ENCODE assay signal across 8 cellular contexts in the genomic region with DNA sequence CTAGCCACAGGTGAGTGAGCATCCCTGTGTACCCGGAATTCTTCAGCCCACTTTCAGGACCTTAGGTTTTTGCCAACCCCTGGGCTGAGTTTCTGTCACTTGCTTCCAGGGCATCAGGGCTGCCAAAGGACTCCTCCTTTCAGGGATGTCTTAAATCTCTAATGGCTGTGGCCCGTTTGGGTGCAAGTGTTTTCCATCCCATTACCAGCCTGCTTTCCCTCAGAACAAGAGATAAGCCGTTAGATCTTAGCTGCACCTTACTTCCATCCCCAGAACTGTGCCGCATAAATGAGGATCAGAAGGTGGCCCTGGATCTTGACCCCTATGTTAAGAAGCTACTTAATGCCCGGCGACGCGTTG. TPM values are rescaled to one million over a fixed set of nuclear protein-coding genes. Genes with fewer than 3 reads are reported as not detected.
DNase-seq lines count a peak whose midpoint lies in the region; ATAC-seq and TF ChIP-seq lines count a peak whose summit lies in the region.

No MANE protein-coding gene starts in this region.

- H3K4me1 Mint-ChIP-seq in Calu3 (ENCODE audit: low read depth, unreplicated experiment), result peaks cover 8% of the 10 kb centered on the region

- peaks cover 21% of the 10 kb centered on the region for H3F3A ChIP-seq in PC-3 (ENCODE audit: low read length, unreplicated experiment)

- H3K4me3 ChIP-seq in PC-3 (ENCODE audit: low read length) (peak overlapping the region; percentile 89), epithelial cell of esophagus (ENCODE audit: low read length) (peak overlapping the region; percentile 79), osteoblast (ENCODE audit: insufficient read depth, low read length) (peak overlapping the region; percentile 80)

- ATAC-seq in PC-3 (peak; percentile 12), GM21447 (IDR thresholded peaks at IDR 0.05; ENCODE audit: unreplicated experiment) (no peak), HG03025 (IDR thresholded peaks at IDR 0.05; ENCODE audit: low FRiP score, unreplicated experiment) (no peak)

- POLR2A ChIA-PET in PC-3 (lab: Charles Lee; ENCODE audit: unreplicated experiment), result interaction anchor here (0.6 to 0.7 kb wide), 3 partner anchors 46 to 332 kb away, joined by 3 to 8 read pairs (median 4); partner anchors contain the start of genes INTS3 and S100A16

- H3K27me3 ChIP-seq in PC-3 (ENCODE audit: low read length) (no peaks in the 10 kb centered on the region), osteoblast (ENCODE audit: insufficient read depth, low read length) (no peaks in the 10 kb centered on the region)

- peak overlapping the region; percentile 90 for H3K9ac ChIP-seq in PC-3 (ENCODE audit: low read length)

- DNase-seq in Calu3 (no peak), PC-3 (no peak), epithelial cell of esophagus (ENCODE audit: low read depth) (no peak), osteoblast (ENCODE audit: insufficient read length, low spot score, missing footprints) (no peak), SIG-M5 (lab: John Stamatoyannopoulos, UW) (no peak), NCI-H2107 (lab: John Stamatoyannopoulos, UW) (no peak)

- TSS peak; percentile 73 for BruUV-seq in Calu3 (replicated peaks; lab: Mats Ljungman, UMichigan)
- no TSS peak for BruUV-seq in PC-3 (replicated peaks; lab: Mats Ljungman, UMichigan)

- H3K4me2 ChIP-seq in PC-3 (ENCODE audit: low read length) (peak overlapping the region; percentile 96), osteoblast (ENCODE audit: insufficient read depth, low read length) (peak overlapping the region; percentile 96)

- H3K9me3 Mint-ChIP-seq in Calu3 (ENCODE audit: low read depth, unreplicated experiment), result no peaks in the 10 kb centered on the region

- peaks cover 51% of the 10 kb centered on the region for H3K36me3 Mint-ChIP-seq in Calu3 (ENCODE audit: insufficient read depth, unreplicated experiment)

- no peaks in the 10 kb centered on the region for H3K27me3 Mint-ChIP-seq in Calu3 (ENCODE audit: unreplicated experiment)

- H3K9me2 ChIP-seq in PC-3 (replicated peaks; ENCODE audit: low read length), result no peaks in the 10 kb centered on the region

- H3K4me1 ChIP-seq in PC-3 (ENCODE audit: insufficient read depth, low read length) (peaks cover 14% of the 10 kb centered on the region; the same call in 1 of the 2 replicates), osteoblast (ENCODE audit: insufficient read depth, low read length) (peaks cover 18% of the 10 kb centered on the region)

- peak overlapping the region; percentile 96 for H3K4me3 Mint-ChIP-seq in Calu3 (ENCODE audit: low read depth, unreplicated experiment)

- CTCF ChIA-PET in Calu3 (lab: Charles Lee) (interaction anchor here (0.5 to 1.0 kb wide), 5 partner anchors 21 to 119 kb away, joined by 3 to 5 read pairs (median 4); partner anchors contain the start of genes S100A13 and S100A16), PC-3 (lab: Charles Lee) (interaction anchor here (0.7 kb wide), 1 partner anchor 32 kb away, joined by 4 read pairs; the partner anchor contains the start of gene S100A13)

- no peak overlapping the region for H3K27ac ChIP-seq in PC-3 (ENCODE audit: low read length)
- H3K27ac ChIP-seq in osteoblast (ENCODE audit: low read depth, low read length), result peak overlapping the region; percentile 69

- H3K9me3 ChIP-seq in PC-3 (ENCODE audit: low read length), result no peaks in the 10 kb centered on the region
- no peaks in the 10 kb centered on the region for H3K9me3 ChIP-seq in osteoblast (ENCODE audit: low read depth, low read length)

- H3K79me2 ChIP-seq in PC-3 (ENCODE audit: low read length) (peaks cover 13% of the 10 kb centered on the region), osteoblast (ENCODE audit: insufficient read depth, low read length) (peaks cover 18% of the 10 kb centered on the region)

- H2AFZ ChIP-seq in PC-3 (ENCODE audit: low read length) (peak overlapping the region; percentile 91), osteoblast (ENCODE audit: low read length) (peak overlapping the region; percentile 84)

- intact Hi-C loops in Calu3 (cut with micrococcal nuclease; ENCODE audit: unreplicated experiment) (no loop called here), PC-3 (cut with micrococcal nuclease) (loop anchor here (2.0 kb wide), 1 partner anchor 24 kb away; the partner anchor contains the start of gene CHTOP)

- H3K27ac Mint-ChIP-seq in Calu3 (ENCODE audit: unreplicated experiment), result peak overlapping the region; percentile 76

- TF ChIP-seq CTCF in Calu3 (IDR thresholded peaks at IDR 0.05; ENCODE audit: unreplicated experiment) (no peak), PC-3 (conservative IDR thresholded peaks at IDR 0.05; ENCODE audit: low read depth, low read length) (no peak), epithelial cell of esophagus (IDR thresholded peaks at IDR 0.05; ENCODE audit: insufficient read depth, low read depth, low read length, missing control alignments) (no peak), osteoblast (IDR thresholded peaks at IDR 0.05; ENCODE audit: extremely low read depth, low read depth, low read length) (no peak)

- H4K20me1 ChIP-seq in PC-3 (ENCODE audit: low read length) (no peaks in the 10 kb centered on the region), osteoblast (ENCODE audit: insufficient read depth, low read length) (peaks cover 3% of the 10 kb centered on the region)

- H3K36me3 ChIP-seq in PC-3 (ENCODE audit: low read depth, low read length) (peaks cover 34% of the 10 kb centered on the region), osteoblast (ENCODE audit: insufficient read depth, low read length) (peaks cover 36% of the 10 kb centered on the region)

RNA-seq across cellular contexts. Expression of gene SNAPIN, which starts 0.7 kb away (rescaled TPM):
- total RNA-seq in Calu3 (2022) (45.0 and 46.8 TPM in 2 replicates), PC-3 (2014; rRNA removed) (46.4 and 82.0 TPM in 2 replicates), osteoblast (53.6 TPM in 2 replicates)

RNA-seq across cellular contexts. Expression of gene ILF2, which starts 11.6 kb away (rescaled TPM):
- total RNA-seq in Calu3 (2022) (253 and 292 TPM in 2 replicates), PC-3 (2014; rRNA removed) (398 and 439 TPM in 2 replicates), osteoblast (130 and 142 TPM in 2 replicates)

RNA-seq across cellular contexts. Expression of gene NPR1, which starts 19.3 kb away (rescaled TPM):
- total RNA-seq in Calu3 (2022), result not detected in 2 replicates
- 0.46 and 0.84 TPM in 2 replicates for total RNA-seq in PC-3 (2014; rRNA removed)
- total RNA-seq in osteoblast, result under 0.01 TPM in 1 of 2 replicates, not detected in the other

RNA-seq across cellular contexts. Expression of gene CHTOP, which starts 25.3 kb away (rescaled TPM):
- 93.7 and 100 TPM in 2 replicates for total RNA-seq in Calu3 (2022)
- total RNA-seq in PC-3 (2014; rRNA removed), result 101 and 112 TPM in 2 replicates
- 38.9 and 40.9 TPM in 2 replicates for total RNA-seq in osteoblast

RNA-seq across cellular contexts. Expression of gene S100A1, which starts 30.9 kb away (rescaled TPM):
- total RNA-seq in Calu3 (2022) (not detected in 2 replicates), PC-3 (2014; rRNA removed) (0.29 TPM in 1 of 2 replicates, not detected in the other), osteoblast (0.29 TPM in 1 of 2 replicates, not detected in the other)
